In genomic region chr7:55255501-55256445, GRCh38 we compare ENCODE assay signal across 8 cellular contexts.
A peak's percentile ranks its signal among the peaks of the same experiment; 100 is the strongest.
DNase-seq lines count a peak whose midpoint lies in the region; ATAC-seq and TF ChIP-seq lines count a peak whose summit lies in the region.

No MANE protein-coding gene starts in this region.

- ATAC-seq in GM19452 (IDR thresholded peaks at IDR 0.05; ENCODE audit: unreplicated experiment) (peak; percentile 85), HG03565 (IDR thresholded peaks at IDR 0.05; ENCODE audit: unreplicated experiment) (peak; percentile 81)
- peak; percentile 88 to 94 for ATAC-seq in naive thymus-derived CD8-positive, alpha-beta T cell

- TF ChIP-seq CTCF in fibroblast of lung (conservative IDR thresholded peaks at IDR 0.05 in 1 of 2, IDR thresholded peaks at IDR 0.05 in 1 of 2; ENCODE audit: low read depth in 1 of 2, low read length in 2 of 2), result peak; percentile 62 to 85

- POLR2A ChIA-PET in naive thymus-derived CD8-positive, alpha-beta T cell (lab: Charles Lee), result no interaction called here

- H3K36me3 ChIP-seq in fibroblast of lung (ENCODE audit: control insufficient read depth, insufficient read depth, low read length), result no peaks in the 10 kb centered on the region

- peak overlapping the region; percentile 99 for H3K4me2 ChIP-seq in fibroblast of lung (ENCODE audit: extremely low read depth, insufficient read depth, low read length)

- peaks cover 36 to 68% (median 47%) of the 10 kb centered on the region in 5 donors for H3K27me3 Mint-ChIP-seq in naive thymus-derived CD8-positive, alpha-beta T cell

- peak overlapping the region; percentile 96 for H2AFZ ChIP-seq in fibroblast of lung (ENCODE audit: low read length)

- H3K4me1 Mint-ChIP-seq in naive thymus-derived CD8-positive, alpha-beta T cell, result peaks cover 6 to 16% (median 12%) of the 10 kb centered on the region in 4 donors

- no peaks in the 10 kb centered on the region for H3K9me3 Mint-ChIP-seq in naive thymus-derived CD8-positive, alpha-beta T cell

- H3K4me1 ChIP-seq in fibroblast of lung (ENCODE audit: control insufficient read depth, extremely low read depth, insufficient read depth, low read length), result peaks cover 5% of the 10 kb centered on the region

- H3K27me3 ChIP-seq in fibroblast of lung (ENCODE audit: control insufficient read depth, insufficient read depth, low read length), result no peaks in the 10 kb centered on the region

- no peaks in the 10 kb centered on the region for H3K36me3 Mint-ChIP-seq in naive thymus-derived CD8-positive, alpha-beta T cell

- peak; percentile 57 for DNase-seq in COLO829 (ENCODE audit: low spot score)
- peak; percentile 60 for DNase-seq in OCI-M1 (lab: John Stamatoyannopoulos, UW)
- peak; percentile 89 for DNase-seq in activated T-cell treated with anti-CD3 and anti-CD28 coated beads, Interleukin-2, amount 50 U/mL, for 48 hours
- peak; percentile 70 to 72 for DNase-seq in fibroblast of lung (ENCODE audit: low read depth in 2 of 2)
- DNase-seq in naive thymus-derived CD8-positive, alpha-beta T cell, result peak; percentile 22 to 70 (median 52)
- DNase-seq in stimulated activated naive CD4-positive, alpha-beta T cell (lab: John Stamatoyannopoulos, UW), result peak; percentile 11 to 63 (median 28)

- no peaks in the 10 kb centered on the region for H3K79me2 ChIP-seq in fibroblast of lung (ENCODE audit: control insufficient read depth, insufficient read depth, low read length)

- peak overlapping the region in 6 of 10 donors; percentile 43 to 91 (median 58) for H3K27ac Mint-ChIP-seq in naive thymus-derived CD8-positive, alpha-beta T cell

- peak overlapping the region; percentile 77 to 93 (median 88) for H3K4me3 Mint-ChIP-seq in naive thymus-derived CD8-positive, alpha-beta T cell

- H3K9ac ChIP-seq in fibroblast of lung (ENCODE audit: insufficient read depth, low read length), result peak overlapping the region; percentile 70

- H4K20me1 ChIP-seq in fibroblast of lung (ENCODE audit: control insufficient read depth, extremely low read depth, insufficient read depth, low read length), result no peaks in the 10 kb centered on the region

- peak overlapping the region; percentile 68 for H3K27ac ChIP-seq in fibroblast of lung (ENCODE audit: insufficient read depth, low read length)

- peak overlapping the region; percentile 67 to 70 (median 68) for H3K4me3 ChIP-seq in fibroblast of lung (replicated peaks in 1 of 4; ENCODE audit: control extremely low read depth in 1 of 4, insufficient read depth in 1 of 4, low read depth in 3 of 4, low read length in 4 of 4)

- H3K9me3 ChIP-seq in fibroblast of lung (ENCODE audit: control insufficient read depth, insufficient read depth, low read depth, low read length), result no peaks in the 10 kb centered on the region

Comparison
In these comparisons a context has a peak if more than half of its experiments do, and no peak if none do; other contexts are left out.
1. Peak in every context shown above with its lines: DNase-seq, ATAC-seq, H3K4me3 ChIP-seq and H3K27ac ChIP-seq.
2. DNase-seq: peak in every context shown above with its lines; median percentile 89 in activated T-cell treated with anti-CD3 and anti-CD28 coated beads, Interleukin-2, amount 50 U/mL, for 48 hours; 71 in fibroblast of lung; 60 in OCI-M1; 57 in COLO829; 52 in naive thymus-derived CD8-positive, alpha-beta T cell; 28 in stimulated activated naive CD4-positive, alpha-beta T cell.